In genomic region chr1:56151402-56151801, GRCh38 we compare ENCODE assay signal across 22 cellular contexts.
DNase-seq lines count a peak whose midpoint lies in the region; ATAC-seq and TF ChIP-seq lines count a peak whose summit lies in the region.
"Had no signal": no experiment of that assay in that cellular context is flagged by ENCODE, and none has a peak within 500 bp of the region (broad histone marks: within the 10 kb centered on the region; RNA-seq: fewer than 3 reads in every experiment).

No MANE protein-coding gene starts in this region.

- intact Hi-C loops in Right ventricle myocardium superior (cut with DNase I) = no loop called here
- intact Hi-C loops in left cardiac atrium (cut with DNase I) = no loop called here
- intact Hi-C loops in right lobe of liver (cut with DNase I) = no loop called here

- DNase-seq in Right ventricle myocardium superior (no peak), left cardiac atrium (no peak), fibroblast of gingiva (ENCODE audit: low read depth) (peak; percentile 17), right lobe of liver (no peak), suprapubic skin (ENCODE audit: low spot score in 2 of 2) (no peak)
- no peak for DNase-seq in stimulated activated CD4-positive, alpha-beta T cell treated with anti-CD3 and anti-CD28 coated beads, Interleukin-4, amount 100 ng/mL, for 4 hours
- DNase-seq: 8988T; ACHN; BE2C; C1 segment of cervical spinal cord; CD4-positive, CD25-positive, alpha-beta regulatory T cell; CD8-positive, alpha-beta memory T cell; COR-L47; DMS 273 treated with DMSO at 0.1 percent for 48 hours; DMS53; DND-41; EL; KG1 had no signal

- H3K27ac ChIP-seq in right lobe of liver = no peak overlapping the region
- H3K27ac ChIP-seq in suprapubic skin = no peak overlapping the region

- TF ChIP-seq POLR2A in right lobe of liver (IDR thresholded peaks at IDR 0.05) (no peak), suprapubic skin (IDR thresholded peaks at IDR 0.05) (no peak)

- whole genome bisulfite sequencing in right lobe of liver (ENCODE audit: insufficient coverage, low coverage, low lambda C conversion rate, missing lambda C conversion rate) = 48% methylated on average over 2 of the region's 2 CpGs
- WGBS in suprapubic skin = 90% methylated on average over 2 of the region's 2 CpGs

- H3K27me3 ChIP-seq in right lobe of liver = no peaks in the 10 kb centered on the region
- H3K27me3 ChIP-seq in suprapubic skin = no peaks in the 10 kb centered on the region
- H3K27me3 ChIP-seq: BE2C had no signal

- TF ChIP-seq EP300 in suprapubic skin (IDR thresholded peaks at IDR 0.05) = no peak

- H3K36me3 ChIP-seq in right lobe of liver (no peaks in the 10 kb centered on the region), suprapubic skin (no peaks in the 10 kb centered on the region)
- H3K36me3 ChIP-seq: BE2C, HAP-1 had no signal

- H3K9me3 ChIP-seq in right lobe of liver (peaks cover 0 to 3% (median 0%) of the 10 kb centered on the region in 4 donors), suprapubic skin (no peaks in the 10 kb centered on the region)
- H3K9me3 ChIP-seq: BE2C, HAP-1 had no signal

- ATAC-seq in Right ventricle myocardium superior (ENCODE audit: poor library complexity) = peak; percentile 30
- no peak for ATAC-seq in left cardiac atrium
- ATAC-seq in right lobe of liver = peak; percentile 72 to 85 (median 76)
- ATAC-seq in GM19397 (IDR thresholded peaks at IDR 0.05; ENCODE audit: unreplicated experiment) = no peak
- no peak for ATAC-seq in GM21723 (IDR thresholded peaks at IDR 0.05; ENCODE audit: unreplicated experiment)
- ATAC-seq: GM12878 had no signal

- TF ChIP-seq CTCF in right lobe of liver (IDR thresholded peaks at IDR 0.05) = no peak
- TF ChIP-seq CTCF in suprapubic skin (IDR thresholded peaks at IDR 0.05) = no peak

- H3K4me1 ChIP-seq in right lobe of liver (peaks cover 0 to 7% (median 0%) of the 10 kb centered on the region in 4 donors), suprapubic skin (no peaks in the 10 kb centered on the region)
- H3K4me1 ChIP-seq: BE2C, HAP-1 had no signal

- H3K4me3 ChIP-seq in right lobe of liver = no peak overlapping the region
- no peak overlapping the region for H3K4me3 ChIP-seq in suprapubic skin
- H3K4me3 ChIP-seq: GM12878, HAP-1 had no signal

Comparison
In these comparisons a context has a peak if more than half of its experiments do, and no peak if none do; other contexts are left out.
1. ATAC-seq: peak in Right ventricle myocardium superior (single experiment) and right lobe of liver (4 of 4); none in left cardiac atrium (0 of 2), GM19397 (single experiment) and GM21723 (single experiment).